Comparison of ENCODE assay signal across 8 cellular contexts in the genomic region with DNA sequence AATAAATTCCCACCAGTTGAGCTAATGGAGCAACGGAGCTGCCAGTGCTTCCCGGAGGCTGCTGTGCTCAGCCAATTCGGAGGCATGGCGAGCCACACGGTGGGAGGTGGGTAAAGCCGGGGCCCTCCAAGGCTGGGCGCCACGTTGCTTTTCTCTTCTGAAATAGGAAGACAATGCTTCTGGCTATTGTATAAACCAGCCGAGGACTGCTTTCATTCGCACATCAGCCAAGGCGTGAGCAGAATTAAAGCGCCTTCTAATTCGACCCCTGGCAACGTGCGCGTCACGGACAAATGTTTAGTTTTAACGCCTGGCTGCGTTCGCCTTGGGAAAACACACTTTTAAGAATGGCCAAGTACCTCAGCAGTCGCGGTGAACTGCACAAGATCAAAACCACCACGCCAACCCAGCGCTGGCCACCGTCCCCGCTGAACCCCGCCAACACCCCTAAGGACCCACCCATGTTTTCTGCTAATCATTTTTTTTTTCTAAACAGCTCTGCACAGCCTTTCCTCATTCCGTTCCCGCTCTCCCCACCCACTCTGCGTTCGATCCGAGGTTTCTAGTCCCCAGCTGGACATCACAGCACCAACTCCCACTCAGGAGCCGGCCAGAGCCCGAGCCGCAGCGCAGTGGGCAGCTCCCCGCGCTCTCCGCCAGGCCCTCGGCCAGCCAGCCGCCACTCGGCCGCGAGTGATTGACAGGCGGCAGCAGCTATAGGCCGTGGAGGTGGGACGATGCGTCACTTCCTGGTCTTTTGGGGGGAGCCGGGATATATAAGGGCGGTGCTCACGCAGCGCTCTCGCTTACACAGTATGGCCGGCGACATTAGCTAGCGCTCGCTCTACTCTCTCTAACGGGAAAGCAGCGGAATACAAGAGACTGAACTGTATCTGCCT. TPM values are rescaled to one million over a fixed set of nuclear protein-coding genes. Genes with fewer than 3 reads are reported as not detected.
A peak's percentile ranks its signal among the peaks of the same experiment; 100 is the strongest.
DNase-seq lines count a peak whose midpoint lies in the region; ATAC-seq lines count a peak whose summit lies in the region.

A gene (plus strand): TSS at position 805 of the 899 bp plus-strand sequence. CDS start 321 bp downstream, outside the sequence.

- ATAC-seq in GM19468 (IDR thresholded peaks at IDR 0.05; ENCODE audit: extremely low read depth, unreplicated experiment), result peak; percentile 67

- peak within 1 kb of the TSS; percentile 87 to 99 (median 99) for H3K27ac Mint-ChIP-seq in CD8-positive, alpha-beta memory T cell

- no peaks in the 10 kb centered on the region for H3K36me3 ChIP-seq in CD8-positive, alpha-beta memory T cell (ENCODE audit: insufficient read depth, low read length)

- peak; percentile 89 to 98 (median 95) for DNase-seq in CD8-positive, alpha-beta memory T cell
- DNase-seq in HS-5 (ENCODE audit: low read depth) (peak; percentile 85), lung microvascular endothelial cell (ENCODE audit: low read depth in 2 of 2) (peak; percentile 98 to 99)
- peak; percentile 92 for DNase-seq in NK-92 treated with Interleukin-12 subunit alpha and Interleukin-12 subunit beta, amount 100 ng/mL, for 24 hours (lab: John Stamatoyannopoulos, UW)
- peak; percentile 94 for DNase-seq in activated CD8-positive, alpha-beta memory T cell treated with anti-CD3 and anti-CD28 coated beads for 24 hours
- peak; percentile 91 for DNase-seq in effector CD8-positive, alpha-beta T cell (lab: John Stamatoyannopoulos, UW)
- peak; percentile 88 to 93 (median 91) for DNase-seq in stimulated activated CD4-positive, alpha-beta T cell treated with anti-CD3 and anti-CD28 coated beads, TNF-alpha, amount 100 ng/mL, for 48 hours (ENCODE audit: low read depth in 3 of 3)

- CTCF ChIA-PET in CD8-positive, alpha-beta memory T cell (lab: Charles Lee), result interaction anchor here (0.9 to 7.6 kb wide), 11 partner anchors 9 to 385 kb away, joined by 3 to 58 read pairs (median 5); a partner anchor contains a TSS

- H3K4me3 ChIP-seq in CD8-positive, alpha-beta memory T cell (ENCODE audit: low read length), result peak within 1 kb of the TSS; percentile 95

- H3K27me3 ChIP-seq in CD8-positive, alpha-beta memory T cell (ENCODE audit: insufficient read depth, low read length, poor library complexity, severe bottlenecking), result no peaks in the 10 kb centered on the region

- peak within 1 kb of the TSS in 6 of 7 donors; percentile 98 to 99 (median 98) for H3K4me3 Mint-ChIP-seq in CD8-positive, alpha-beta memory T cell

- peaks cover 0 to 20% (median 0%) of the 10 kb centered on the region in 3 donors for H3K36me3 Mint-ChIP-seq in CD8-positive, alpha-beta memory T cell

- no peaks in the 10 kb centered on the region for H3K9me3 ChIP-seq in CD8-positive, alpha-beta memory T cell (ENCODE audit: low read length)

- H3K27me3 Mint-ChIP-seq in CD8-positive, alpha-beta memory T cell, result peaks cover 0 to 2% of the 10 kb centered on the region in 2 donors

- POLR2A ChIA-PET in CD8-positive, alpha-beta memory T cell (lab: Charles Lee), result interaction anchor here (0.5 to 4.8 kb wide), 25 partner anchors 8 to 1427 kb away, joined by 3 to 239 read pairs (median 4); a partner anchor contains a TSS

- H3K27ac ChIP-seq in CD8-positive, alpha-beta memory T cell (ENCODE audit: low read depth, low read length), result peak within 1 kb of the TSS; percentile 99

- peaks cover 30 to 37% (median 33%) of the 10 kb centered on the region in 3 donors for H3K4me1 Mint-ChIP-seq in CD8-positive, alpha-beta memory T cell

- no peaks in the 10 kb centered on the region for H3K9me3 Mint-ChIP-seq in CD8-positive, alpha-beta memory T cell

- peaks cover 31% of the 10 kb centered on the region for H3K4me1 ChIP-seq in CD8-positive, alpha-beta memory T cell (ENCODE audit: insufficient read depth, low read length)

RNA-seq across cellular contexts. Expression of the gene that starts here (rescaled TPM):
- total RNA-seq in CD8-positive, alpha-beta memory T cell, result 10 to 100 TPM; 95.8 to 96.3 TPM
- polyA plus RNA-seq in CD8-positive, alpha-beta memory T cell, result 52.0 TPM
- 33.3 and 45.2 TPM in 2 replicates for total RNA-seq in lung microvascular endothelial cell

Comparison
In these comparisons a context has a peak if more than half of its experiments do, and no peak if none do; other contexts are left out.
1. Peak in every context shown above with its lines: DNase-seq, ATAC-seq, H3K4me3 ChIP-seq and H3K27ac ChIP-seq.